In the genomic region with DNA sequence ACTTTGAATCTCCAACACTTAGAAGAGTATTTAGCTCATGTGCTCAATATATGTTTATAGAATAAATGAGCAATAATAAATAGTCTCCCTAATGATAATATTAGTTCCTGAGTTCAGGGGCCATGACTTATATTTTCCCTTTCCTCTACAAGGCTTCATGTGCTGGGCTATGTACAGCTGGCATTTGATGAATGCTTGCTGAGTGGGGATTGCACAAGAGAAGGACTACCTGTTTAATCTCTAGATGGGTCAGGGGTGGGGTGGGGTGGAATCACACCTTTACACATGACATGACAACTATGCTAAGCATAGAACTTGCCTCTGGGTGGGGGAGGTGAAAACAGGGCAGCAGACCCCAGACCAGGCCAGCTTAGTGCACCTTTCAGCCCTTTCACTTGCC, we compare ENCODE assay signal across 2 cellular contexts.
TF ChIP-seq lines count a peak whose summit lies in the region.

No MANE protein-coding gene starts in this region.

TF ChIP-seq in GM23338, 12 proteins besides CTCF, POLR2A, EP300 and RAD21:
- no peak for TF ChIP-seq ZNF331 (CRISPR knock-in tag; IDR thresholded peaks at IDR 0.05; ENCODE audit: low read depth)
- TF ChIP-seq, protein P1, sequence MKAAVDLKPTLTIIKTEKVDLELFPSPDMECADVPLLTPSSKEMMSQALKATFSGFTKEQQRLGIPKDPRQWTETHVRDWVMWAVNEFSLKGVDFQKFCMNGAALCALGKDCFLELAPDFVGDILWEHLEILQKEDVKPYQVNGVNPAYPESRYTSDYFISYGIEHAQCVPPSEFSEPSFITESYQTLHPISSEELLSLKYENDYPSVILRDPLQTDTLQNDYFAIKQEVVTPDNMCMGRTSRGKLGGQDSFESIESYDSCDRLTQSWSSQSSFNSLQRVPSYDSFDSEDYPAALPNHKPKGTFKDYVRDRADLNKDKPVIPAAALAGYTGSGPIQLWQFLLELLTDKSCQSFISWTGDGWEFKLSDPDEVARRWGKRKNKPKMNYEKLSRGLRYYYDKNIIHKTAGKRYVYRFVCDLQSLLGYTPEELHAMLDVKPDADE (IDR thresholded peaks at IDR 0.05) = no peak
- TF ChIP-seq, protein P2, sequence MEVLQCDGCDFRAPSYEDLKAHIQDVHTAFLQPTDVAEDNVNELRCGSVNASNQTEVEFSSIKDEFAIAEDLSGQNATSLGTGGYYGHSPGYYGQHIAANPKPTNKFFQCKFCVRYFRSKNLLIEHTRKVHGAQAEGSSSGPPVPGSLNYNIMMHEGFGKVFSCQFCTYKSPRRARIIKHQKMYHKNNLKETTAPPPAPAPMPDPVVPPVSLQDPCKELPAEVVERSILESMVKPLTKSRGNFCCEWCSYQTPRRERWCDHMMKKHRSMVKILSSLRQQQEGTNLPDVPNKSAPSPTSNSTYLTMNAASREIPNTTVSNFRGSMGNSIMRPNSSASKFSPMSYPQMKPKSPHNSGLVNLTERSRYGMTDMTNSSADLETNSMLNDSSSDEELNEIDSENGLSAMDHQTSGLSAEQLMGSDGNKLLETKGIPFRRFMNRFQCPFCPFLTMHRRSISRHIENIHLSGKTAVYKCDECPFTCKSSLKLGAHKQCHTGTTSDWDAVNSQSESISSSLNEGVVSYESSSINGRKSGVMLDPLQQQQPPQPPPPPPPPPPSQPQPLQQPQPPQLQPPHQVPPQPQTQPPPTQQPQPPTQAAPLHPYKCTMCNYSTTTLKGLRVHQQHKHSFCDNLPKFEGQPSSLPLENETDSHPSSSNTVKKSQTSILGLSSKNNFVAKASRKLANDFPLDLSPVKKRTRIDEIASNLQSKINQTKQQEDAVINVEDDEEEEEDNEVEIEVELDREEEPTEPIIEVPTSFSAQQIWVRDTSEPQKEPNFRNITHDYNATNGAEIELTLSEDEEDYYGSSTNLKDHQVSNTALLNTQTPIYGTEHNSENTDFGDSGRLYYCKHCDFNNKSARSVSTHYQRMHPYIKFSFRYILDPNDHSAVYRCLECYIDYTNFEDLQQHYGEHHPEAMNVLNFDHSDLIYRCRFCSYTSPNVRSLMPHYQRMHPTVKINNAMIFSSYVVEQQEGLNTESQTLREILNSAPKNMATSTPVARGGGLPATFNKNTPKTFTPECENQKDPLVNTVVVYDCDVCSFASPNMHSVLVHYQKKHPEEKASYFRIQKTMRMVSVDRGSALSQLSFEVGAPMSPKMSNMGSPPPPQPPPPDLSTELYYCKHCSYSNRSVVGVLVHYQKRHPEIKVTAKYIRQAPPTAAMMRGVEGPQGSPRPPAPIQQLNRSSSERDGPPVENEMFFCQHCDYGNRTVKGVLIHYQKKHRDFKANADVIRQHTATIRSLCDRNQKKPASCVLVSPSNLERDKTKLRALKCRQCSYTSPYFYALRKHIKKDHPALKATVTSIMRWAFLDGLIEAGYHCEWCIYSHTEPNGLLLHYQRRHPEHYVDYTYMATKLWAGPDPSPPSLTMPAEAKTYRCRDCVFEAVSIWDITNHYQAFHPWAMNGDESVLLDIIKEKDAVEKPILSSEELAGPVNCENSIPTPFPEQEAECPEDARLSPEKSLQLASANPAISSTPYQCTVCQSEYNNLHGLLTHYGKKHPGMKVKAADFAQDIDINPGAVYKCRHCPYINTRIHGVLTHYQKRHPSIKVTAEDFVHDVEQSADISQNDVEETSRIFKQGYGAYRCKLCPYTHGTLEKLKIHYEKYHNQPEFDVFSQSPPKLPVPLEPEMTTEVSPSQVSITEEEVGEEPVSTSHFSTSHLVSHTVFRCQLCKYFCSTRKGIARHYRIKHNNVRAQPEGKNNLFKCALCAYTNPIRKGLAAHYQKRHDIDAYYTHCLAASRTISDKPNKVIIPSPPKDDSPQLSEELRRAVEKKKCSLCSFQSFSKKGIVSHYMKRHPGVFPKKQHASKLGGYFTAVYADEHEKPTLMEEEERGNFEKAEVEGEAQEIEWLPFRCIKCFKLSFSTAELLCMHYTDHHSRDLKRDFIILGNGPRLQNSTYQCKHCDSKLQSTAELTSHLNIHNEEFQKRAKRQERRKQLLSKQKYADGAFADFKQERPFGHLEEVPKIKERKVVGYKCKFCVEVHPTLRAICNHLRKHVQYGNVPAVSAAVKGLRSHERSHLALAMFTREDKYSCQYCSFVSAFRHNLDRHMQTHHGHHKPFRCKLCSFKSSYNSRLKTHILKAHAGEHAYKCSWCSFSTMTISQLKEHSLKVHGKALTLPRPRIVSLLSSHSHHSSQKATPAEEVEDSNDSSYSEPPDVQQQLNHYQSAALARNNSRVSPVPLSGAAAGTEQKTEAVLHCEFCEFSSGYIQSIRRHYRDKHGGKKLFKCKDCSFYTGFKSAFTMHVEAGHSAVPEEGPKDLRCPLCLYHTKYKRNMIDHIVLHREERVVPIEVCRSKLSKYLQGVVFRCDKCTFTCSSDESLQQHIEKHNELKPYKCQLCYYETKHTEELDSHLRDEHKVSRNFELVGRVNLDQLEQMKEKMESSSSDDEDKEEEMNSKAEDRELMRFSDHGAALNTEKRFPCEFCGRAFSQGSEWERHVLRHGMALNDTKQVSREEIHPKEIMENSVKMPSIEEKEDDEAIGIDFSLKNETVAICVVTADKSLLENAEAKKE (CRISPR knock-in tag; IDR thresholded peaks at IDR 0.05) = no peak
- TF ChIP-seq CREB1 (CRISPR knock-in tag; IDR thresholded peaks at IDR 0.05; ENCODE audit: low read depth) = no peak
- no peak for TF ChIP-seq EZH2phosphoT487 (IDR thresholded peaks at IDR 0.05; ENCODE audit: unreplicated experiment)
- TF ChIP-seq EZH2 (IDR thresholded peaks at IDR 0.05; ENCODE audit: low read depth, unreplicated experiment) = no peak
- TF ChIP-seq NANOG (IDR thresholded peaks at IDR 0.05; ENCODE audit: borderline replicate concordance) = no peak

TF ChIP-seq in IMR-90, 13 proteins besides CTCF, POLR2A, EP300 and RAD21 (continued from another document):
- TF ChIP-seq FOS (IDR thresholded peaks at IDR 0.05; ENCODE audit: low read depth, low read length) (no peak), CEBPB (IDR thresholded peaks at IDR 0.05; ENCODE audit: low read depth, low read length) (peak; percentile 31; the same call in 1 of the 2 replicates), MAFK (IDR thresholded peaks at IDR 0.05; ENCODE audit: low read depth, low read length) (no peak), BHLHE40 (IDR thresholded peaks at IDR 0.05; ENCODE audit: low read depth, low read length) (no peak)
- TF ChIP-seq, protein P3, sequence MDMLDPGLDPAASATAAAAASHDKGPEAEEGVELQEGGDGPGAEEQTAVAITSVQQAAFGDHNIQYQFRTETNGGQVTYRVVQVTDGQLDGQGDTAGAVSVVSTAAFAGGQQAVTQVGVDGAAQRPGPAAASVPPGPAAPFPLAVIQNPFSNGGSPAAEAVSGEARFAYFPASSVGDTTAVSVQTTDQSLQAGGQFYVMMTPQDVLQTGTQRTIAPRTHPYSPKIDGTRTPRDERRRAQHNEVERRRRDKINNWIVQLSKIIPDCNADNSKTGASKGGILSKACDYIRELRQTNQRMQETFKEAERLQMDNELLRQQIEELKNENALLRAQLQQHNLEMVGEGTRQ (IDR thresholded peaks at IDR 0.05; ENCODE audit: low read depth, low read length) = no peak
